28 cellular contexts compared by ENCODE assay signal in the genomic region with DNA sequence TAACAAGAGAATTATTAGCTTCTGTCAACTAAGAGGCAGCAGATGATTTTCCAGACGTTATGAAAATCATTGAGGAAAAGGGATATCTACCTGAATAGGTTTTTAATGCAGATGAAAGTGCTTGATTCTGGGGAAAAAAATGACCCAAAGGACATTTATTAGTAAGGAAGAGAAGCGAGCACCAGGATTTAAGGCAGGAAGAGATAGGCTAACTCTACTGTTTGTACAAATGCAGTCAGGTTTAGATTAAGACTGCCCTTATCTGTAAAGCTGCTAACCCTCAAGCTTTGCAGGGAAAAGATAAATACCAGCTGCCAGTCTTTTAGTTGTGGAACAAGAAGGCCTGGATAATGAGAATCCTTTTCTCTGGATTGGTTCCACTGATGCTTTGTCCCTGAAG. TPM values are rescaled to one million over a fixed set of nuclear protein-coding genes. Genes with fewer than 3 reads are reported as not detected.
DNase-seq lines count a peak whose midpoint lies in the region; ATAC-seq, FAIRE-seq and TF ChIP-seq lines count a peak whose summit lies in the region.
"Had no signal": no experiment of that assay in that cellular context is flagged by ENCODE, and none has a peak within 500 bp of the region (broad histone marks: within the 10 kb centered on the region; RNA-seq: fewer than 3 reads in every experiment).

No MANE protein-coding gene starts in this region.

- WGBS in mesendoderm (ENCODE audit: extremely low coverage, insufficient coverage, low lambda C conversion rate) = no CpG with 5 or more reads among the region's 2 CpGs

- H3K36me3 ChIP-seq in astrocyte (ENCODE audit: insufficient read depth, low read length) (no peaks in the 10 kb centered on the region), mesendoderm (ENCODE audit: control insufficient read depth, insufficient read depth, low read length) (no peaks in the 10 kb centered on the region)
- H3K36me3 ChIP-seq: SJSA1 had no signal

- H3K27ac ChIP-seq in astrocyte (ENCODE audit: low read depth, low read length) (no peak overlapping the region), mesendoderm (ENCODE audit: low read depth, low read length) (peak overlapping the region; percentile 86)
- H3K27ac ChIP-seq: SJSA1, skin epidermis had no signal

- H3K18ac ChIP-seq in mesendoderm (ENCODE audit: low read length) = peak overlapping the region; percentile 98

- no peak overlapping the region for H3K4ac ChIP-seq in mesendoderm (ENCODE audit: low read depth, low read length)

- H4K20me1 ChIP-seq in astrocyte (ENCODE audit: insufficient read depth, low read length) = no peaks in the 10 kb centered on the region

- DNase-seq in DMS 273 (lab: John Stamatoyannopoulos, UW; ENCODE audit: unreplicated experiment) (peak; percentile 66), NCI-H82 treated with DMSO at 0.1 percent for 48 hours (lab: John Stamatoyannopoulos, UW; ENCODE audit: unreplicated experiment) (peak; percentile 74), astrocyte (ENCODE audit: low read depth) (peak; percentile 6), mesendoderm (peak; percentile 90), NCI-H1436 treated with DMSO at 0.1 percent for 48 hours (lab: John Stamatoyannopoulos, UW) (no peak), GM10248 (ENCODE audit: extremely low spot score) (no peak), SIG-M5 (lab: John Stamatoyannopoulos, UW) (no peak)
- DNase-seq: activated CD4-positive, alpha-beta T cell treated with anti-CD3 and anti-CD28 coated beads, Interleukin-2, amount 50 U/mL, for 1 hour; activated naive CD4-positive, alpha-beta T cell treated with anti-CD3 and anti-CD28 coated beads, Interleukin-2, amount 10 ng/mL, durations not matched to agents 7 days and 5 days; amygdala; COR-L47; Kasumi-1; kidney glomerular epithelial cell; mammary epithelial cell; NCI-H2081; NK-92 treated with Interleukin-12 subunit alpha and Interleukin-12 subunit beta, amount 100 ng/mL, for 24 hours; nucleus accumbens; stimulated activated CD4-positive, alpha-beta T cell treated with anti-CD3 and anti-CD28 coated beads, Interleukin-2, amount 100 ng/mL, for 24 hours had no signal

- POLR2A ChIA-PET in GM10248 (lab: Yijun Ruan, JAX) = no interaction called here

- no peak overlapping the region for H3K27ac Mint-ChIP-seq in astrocyte (ENCODE audit: unreplicated experiment)
- H3K27ac Mint-ChIP-seq: activated naive CD4-positive, alpha-beta T cell treated with anti-CD3 and anti-CD28 coated beads, Interleukin-2, amount 10 ng/mL, durations not matched to agents 7 days and 5 days; activated T-helper 1 cell treated with anti-CD3 and anti-CD28 coated beads, Interleukin-12 subunit alpha, Interleukin-12 subunit beta, Interleukin-2, Interleukin-4 antibody, amounts not matched to agents 30 ng/mL and 10 ng/mL and 1 ng/mL, durations not matched to agents 14 hours and 24 hours and 36 hours; dendritic cell treated with granulocyte-macrophage colony-stimulating factor and Interleukin-4, amounts not matched to agents 40 ng/mL and 50 ng/mL, for 4 days; T-helper 1 cell treated with Interleukin-12 subunit alpha and Interleukin-12 subunit beta and Interleukin-4 antibody, amounts not matched to agents 30 μg/mL and 1 μg/mL, for 36 hours had no signal

- H3K4me1 ChIP-seq in astrocyte (ENCODE audit: insufficient read depth, low read length) = peaks cover 18% of the 10 kb centered on the region
- H3K4me1 ChIP-seq in mesendoderm (ENCODE audit: control insufficient read depth, low read depth, low read length) = peaks cover 25% of the 10 kb centered on the region

- H3K27me3 Mint-ChIP-seq in astrocyte (ENCODE audit: low read depth, unreplicated experiment) = peaks cover 2% of the 10 kb centered on the region

- H2BK120ac ChIP-seq in mesendoderm (ENCODE audit: low read depth, low read length) = peak overlapping the region; percentile 95

- no peaks in the 10 kb centered on the region for H3K79me1 ChIP-seq in mesendoderm (ENCODE audit: low read length)

- TF ChIP-seq CTCF in astrocyte (IDR thresholded peaks at IDR 0.05; ENCODE audit: insufficient read depth, low read depth, low read length) (no peak), GM10248 (IDR thresholded peaks at IDR 0.05; ENCODE audit: control extremely low read depth, extremely low read depth, low read depth, missing control alignments) (no peak)

- no peak for ATAC-seq in HG03469 (IDR thresholded peaks at IDR 0.05; ENCODE audit: unreplicated experiment)

- H3K79me2 ChIP-seq in astrocyte (ENCODE audit: insufficient read depth, low read length) (no peaks in the 10 kb centered on the region), mesendoderm (ENCODE audit: control insufficient read depth, insufficient read depth, low read length) (no peaks in the 10 kb centered on the region)

- FAIRE-seq in astrocyte (lab: Jason Lieb, UNC) = no peak
- FAIRE-seq: endometrium, GM12892, H54, RCC 7860 had no signal

- CTCF ChIA-PET in GM10248 (lab: Yijun Ruan, JAX) = interaction anchor here (1.1 to 6.4 kb wide), 5 partner anchors 13 to 233 kb away, joined by 3 to 119 read pairs (median 30); a partner anchor contains a TSS

- H3K4me3 ChIP-seq in astrocyte (ENCODE audit: insufficient read depth, low read depth, low read length) (no peak overlapping the region), mesendoderm (ENCODE audit: low read length) (no peak overlapping the region)
- H3K4me3 ChIP-seq: SJSA1, skin epidermis had no signal

- no peak overlapping the region for H3K23ac ChIP-seq in mesendoderm (ENCODE audit: low read length)

- H4K8ac ChIP-seq in mesendoderm (ENCODE audit: low read depth, low read length) = no peak overlapping the region

- H2AK5ac ChIP-seq in mesendoderm (ENCODE audit: low read length) = no peak overlapping the region

- H2AFZ ChIP-seq in astrocyte (ENCODE audit: low read depth, low read length) = no peak overlapping the region

- no peak overlapping the region for H3K4me2 ChIP-seq in astrocyte (ENCODE audit: low read length)
- H3K4me2 ChIP-seq in mesendoderm (ENCODE audit: low read length) = no peak overlapping the region

- no peak overlapping the region for H3K4me3 Mint-ChIP-seq in astrocyte (ENCODE audit: unreplicated experiment)
- H3K4me3 Mint-ChIP-seq: activated naive CD4-positive, alpha-beta T cell treated with anti-CD3 and anti-CD28 coated beads, Interleukin-2, amount 10 ng/mL, durations not matched to agents 7 days and 5 days; activated T-helper 1 cell treated with anti-CD3 and anti-CD28 coated beads, Interleukin-12 subunit alpha, Interleukin-12 subunit beta, Interleukin-2, Interleukin-4 antibody, amounts not matched to agents 30 ng/mL and 10 ng/mL and 1 ng/mL, durations not matched to agents 14 hours and 24 hours and 36 hours; dendritic cell treated with granulocyte-macrophage colony-stimulating factor and Interleukin-4, amounts not matched to agents 40 ng/mL and 50 ng/mL, for 4 days; T-helper 1 cell treated with Interleukin-12 subunit alpha and Interleukin-12 subunit beta and Interleukin-4 antibody, amounts not matched to agents 30 μg/mL and 1 μg/mL, for 36 hours had no signal

- H3K9ac ChIP-seq in astrocyte (ENCODE audit: low read length) (no peak overlapping the region), mesendoderm (ENCODE audit: low read length) (no peak overlapping the region)

- no peaks in the 10 kb centered on the region for H3K36me3 Mint-ChIP-seq in astrocyte (ENCODE audit: low read depth, unreplicated experiment)

- H2BK15ac ChIP-seq in mesendoderm (replicated peaks; ENCODE audit: low read depth) = peak overlapping the region; percentile 93

- no peak overlapping the region for H3K56ac ChIP-seq in mesendoderm (ENCODE audit: low read length)

- no peaks in the 10 kb centered on the region for H3K27me3 ChIP-seq in astrocyte (ENCODE audit: insufficient read depth, low read length)
- no peaks in the 10 kb centered on the region for H3K27me3 ChIP-seq in mesendoderm (ENCODE audit: insufficient read depth, low read length, poor library complexity)
- H3K27me3 ChIP-seq: SJSA1 had no signal

- peaks cover 20% of the 10 kb centered on the region for H3K4me1 Mint-ChIP-seq in astrocyte (ENCODE audit: low read depth, unreplicated experiment)

- peak overlapping the region; percentile 64 for H2BK5ac ChIP-seq in mesendoderm (ENCODE audit: low read length)

- H3K9me3 Mint-ChIP-seq in astrocyte (ENCODE audit: unreplicated experiment) = no peaks in the 10 kb centered on the region
- H3K9me3 Mint-ChIP-seq: activated naive CD4-positive, alpha-beta T cell treated with anti-CD3 and anti-CD28 coated beads, Interleukin-2, amount 10 ng/mL, durations not matched to agents 7 days and 5 days; activated T-helper 1 cell treated with anti-CD3 and anti-CD28 coated beads, Interleukin-12 subunit alpha, Interleukin-12 subunit beta, Interleukin-2, Interleukin-4 antibody, amounts not matched to agents 30 ng/mL and 10 ng/mL and 1 ng/mL, durations not matched to agents 14 hours and 24 hours and 36 hours; dendritic cell treated with granulocyte-macrophage colony-stimulating factor and Interleukin-4, amounts not matched to agents 40 ng/mL and 50 ng/mL, for 4 days; T-helper 1 cell treated with Interleukin-12 subunit alpha and Interleukin-12 subunit beta and Interleukin-4 antibody, amounts not matched to agents 30 μg/mL and 1 μg/mL, for 36 hours had no signal

- no peak overlapping the region for H4K5ac ChIP-seq in mesendoderm (ENCODE audit: low read length)

- no peaks in the 10 kb centered on the region for H3K9me3 ChIP-seq in astrocyte (ENCODE audit: insufficient read depth, low read depth, low read length)
- H3K9me3 ChIP-seq: SJSA1 had no signal

RNA-seq across cellular contexts. Expression of a gene that starts 33.0 kb away (rescaled TPM):
- 13.6 and 14.2 TPM in 2 replicates for total RNA-seq in astrocyte
- 5.0 TPM for polyA plus RNA-seq in mesendoderm (2013, experiment 1 of 2)
- polyA plus RNA-seq in mesendoderm (2013, experiment 2 of 2) = 5.3 TPM

Comparison
In these comparisons a context has a peak if more than half of its experiments do, and no peak if none do; other contexts are left out.
1. DNase-seq: peak in DMS 273 (single experiment), NCI-H82 treated with DMSO at 0.1 percent for 48 hours (single experiment), astrocyte (single experiment) and mesendoderm (single experiment); none in NCI-H1436 treated with DMSO at 0.1 percent for 48 hours (single experiment), GM10248 (single experiment) and SIG-M5 (single experiment).